In genomic region chr14:21102472-21103164, GRCh38 we compare ENCODE assay signal across 8 cellular contexts. TPM values are rescaled to one million over a fixed set of nuclear protein-coding genes. Genes with fewer than 3 reads are reported as not detected.
DNase-seq lines count a peak whose midpoint lies in the region; ATAC-seq, FAIRE-seq and TF ChIP-seq lines count a peak whose summit lies in the region.

No MANE protein-coding gene starts in this region.

- no peaks in the 10 kb centered on the region for H3K9me3 Mint-ChIP-seq in activated naive CD4-positive, alpha-beta T cell treated with anti-CD3 and anti-CD28 coated beads, Interleukin-2, amount 50 U/mL, for 72 hours

- peaks cover 35% of the 10 kb centered on the region for H3F3A ChIP-seq in GM23248 (ENCODE audit: insufficient read depth)

- H4K20me1 ChIP-seq in GM23248 (ENCODE audit: insufficient read depth), result no peaks in the 10 kb centered on the region
- no peaks in the 10 kb centered on the region for H4K20me1 ChIP-seq in HepG2 (ENCODE audit: insufficient read depth, low read length)

- H3K9me2 ChIP-seq in GM23248 (ENCODE audit: insufficient read depth), result no peaks in the 10 kb centered on the region

- no peak for TF ChIP-seq CTCF in A673 (conservative IDR thresholded peaks at IDR 0.05; ENCODE audit: low read depth, low read length)
- TF ChIP-seq CTCF in HepG2 (CRISPR knock-in tag; IDR thresholded peaks at IDR 0.05), result peak; percentile 57

- no peak for ATAC-seq in activated naive CD4-positive, alpha-beta T cell treated with anti-CD3 and anti-CD28 coated beads, Interleukin-2, amount 50 U/mL, for 72 hours
- ATAC-seq in HepG2 (peak; percentile 9; the same call in 1 of the 3 replicates), GM18517 (IDR thresholded peaks at IDR 0.05; ENCODE audit: unreplicated experiment) (no peak), GM18870 (IDR thresholded peaks at IDR 0.05; ENCODE audit: unreplicated experiment) (no peak)

- POLR2A ChIA-PET in A673 (lab: Charles Lee; ENCODE audit: low non-redundant PET), result interaction anchor here (0.7 kb wide), 1 partner anchor 31 kb away, joined by 5 read pairs; no protein-coding TSS in a partner anchor
- POLR2A ChIA-PET in HepG2 (lab: Yijun Ruan, JAX), result interaction anchor here (0.9 to 6.5 kb wide), 9 partner anchors 8 to 415 kb away, joined by 3 to 141 read pairs (median 16); partner anchors contain the start of gene ARHGEF40

- H3K79me2 ChIP-seq in GM23248 (ENCODE audit: insufficient read depth) (no peaks in the 10 kb centered on the region), HepG2 (ENCODE audit: insufficient read depth, low read length) (peaks cover 15% of the 10 kb centered on the region)

- no peaks in the 10 kb centered on the region for H3K36me3 ChIP-seq in A673 (ENCODE audit: insufficient read depth, low read length, poor library complexity, severe bottlenecking)
- H3K36me3 ChIP-seq in GM23248 (ENCODE audit: low read depth), result no peaks in the 10 kb centered on the region
- no peaks in the 10 kb centered on the region for H3K36me3 ChIP-seq in HepG2 (replicated peaks in 1 of 2; ENCODE audit: control insufficient read depth in 1 of 2, insufficient read depth in 2 of 2, low read length in 2 of 2)

- no peak for FAIRE-seq in HepG2 (lab: Jason Lieb, UNC)

- 31 to 56% methylated on average over 3 of the region's 3 CpGs for WGBS in GM23248 (ENCODE audit: low coverage in 1 of 2, low lambda C conversion rate in 2 of 2, missing lambda C conversion rate in 2 of 2), 2 experiments
- 27% methylated on average over 3 of the region's 3 CpGs for WGBS in HepG2 (ENCODE audit: low lambda C conversion rate)

- H3K27me3 ChIP-seq in A673 (replicated peaks; ENCODE audit: insufficient read depth, low read depth, low read length, poor library complexity) (no peaks in the 10 kb centered on the region), GM23248 (replicated peaks; ENCODE audit: insufficient read depth) (no peaks in the 10 kb centered on the region), HepG2 (ENCODE audit: control insufficient read depth in 1 of 2, insufficient read depth in 2 of 2, low read length in 2 of 2) (no peaks in the 10 kb centered on the region; a peak in 1 of 5 replicates)

- TF ChIP-seq EP300 in HepG2 (IDR thresholded peaks at IDR 0.05; ENCODE audit: low read depth in 2 of 2, low read length in 2 of 2), result no peak
- 0 out of 2 replicates have a peak, but pooled peaks have one; percentile 13 for TF ChIP-seq EP300 in HepG2 (CRISPR knock-in tag; IDR thresholded peaks at IDR 0.05; ENCODE audit: borderline replicate concordance)

- peaks cover 6 to 13% of the 10 kb centered on the region in 2 donors for H3K36me3 Mint-ChIP-seq in activated naive CD4-positive, alpha-beta T cell treated with anti-CD3 and anti-CD28 coated beads, Interleukin-2, amount 50 U/mL, for 72 hours

- BruUV-seq in A673 (replicated peaks; lab: Mats Ljungman, UMichigan) (no TSS peak), HepG2 (replicated peaks; lab: Mats Ljungman, UMichigan) (no TSS peak)

- intact Hi-C loops in A673 (cut with micrococcal nuclease; ENCODE audit: unreplicated experiment) (no loop called here), HepG2 (cut with micrococcal nuclease; ENCODE audit: unreplicated experiment) (no loop called here)

- TF ChIP-seq RAD21 in HepG2 (CRISPR knock-in tag; IDR thresholded peaks at IDR 0.05), result no peak

- H2AFZ ChIP-seq in GM23248, result peak overlapping the region; percentile 93
- peak overlapping the region; percentile 43 for H2AFZ ChIP-seq in HepG2 (ENCODE audit: low read length)

- no peak for TF ChIP-seq POLR2A in HepG2 (IDR thresholded peaks at IDR 0.05; ENCODE audit: insufficient read depth in 1 of 2, low read depth in 2 of 2, low read length in 2 of 2)

- H3K4me3 ChIP-seq in A673 (ENCODE audit: low read depth, low read length, poor library complexity, severe bottlenecking) (peak overlapping the region; percentile 92), GM23248 (peak overlapping the region; percentile 80), HepG2 (replicated peaks in 1 of 3; ENCODE audit: insufficient read depth in 1 of 3, low read depth in 2 of 3, low read length in 3 of 3) (peak overlapping the region; percentile 61 to 82 (median 66))

- H3K27ac Mint-ChIP-seq in activated naive CD4-positive, alpha-beta T cell treated with anti-CD3 and anti-CD28 coated beads, Interleukin-2, amount 50 U/mL, for 72 hours, result peak overlapping the region; percentile 69 to 99

- DNase-seq in A673 (ENCODE audit: low spot score) (no peak), GM23248 (no peak), HepG2 (ENCODE audit: low spot score) (no peak), COLO829 (ENCODE audit: low spot score) (no peak), midbrain (lab: John Stamatoyannopoulos, UW) (no peak)
- DNase-seq in activated naive CD4-positive, alpha-beta T cell treated with anti-CD3 and anti-CD28 coated beads, Interleukin-2, amount 50 U/mL, for 72 hours (ENCODE audit: low spot score in 2 of 2), result no peak

- H3K4me1 ChIP-seq in A673 (ENCODE audit: insufficient read depth, low read length, poor library complexity, severe bottlenecking), result peaks cover 30% of the 10 kb centered on the region
- peaks cover 38% of the 10 kb centered on the region for H3K4me1 ChIP-seq in GM23248 (ENCODE audit: insufficient read depth)
- H3K4me1 ChIP-seq in HepG2 (ENCODE audit: insufficient read depth, low read length), result peaks cover 77% of the 10 kb centered on the region

- H3K9ac ChIP-seq in GM23248 (no peak overlapping the region; the same call in 1 of the 2 replicates), HepG2 (ENCODE audit: insufficient read depth, low read depth, low read length) (peak overlapping the region; percentile 95)

- in situ Hi-C loops in GM23248 (cut with MboI) (no loop called here), HepG2 (cut with HindIII; ENCODE audit: extremely low pct_ligation_motif_present, low pct_unique_long_range_greater_than_20kb) (loop anchor here (5.0 kb wide), 2 partner anchors 35 to 85 kb away; no protein-coding TSS in a partner anchor)

- H3K27ac ChIP-seq in A673 (ENCODE audit: low read depth, low read length, poor library complexity, severe bottlenecking) (peak overlapping the region; percentile 100), GM23248 (no peak overlapping the region), HepG2 (ENCODE audit: extremely low read length, insufficient read depth, low read length) (peak overlapping the region; percentile 97)

- CTCF ChIA-PET in A673 (lab: Charles Lee) (interaction anchor here (1.4 to 3.9 kb wide), 5 partner anchors 8 to 88 kb away, joined by 3 to 55 read pairs (median 23); partner anchors contain the start of gene ARHGEF40), HepG2 (lab: Yijun Ruan, JAX; ENCODE audit: low intra/inter-chr PET ratio, low total read pairs) (interaction anchor here (2.8 to 8.0 kb wide), 3 partner anchors 9 to 88 kb away, joined by 20 to 320 read pairs (median 83); partner anchors contain the start of genes ARHGEF40 and ZNF219)

- H3K9me3 ChIP-seq in A673 (ENCODE audit: low read depth, low read length, poor library complexity, severe bottlenecking) (no peaks in the 10 kb centered on the region), GM23248 (ENCODE audit: low read depth) (no peaks in the 10 kb centered on the region), HepG2 (ENCODE audit: low read length) (no peaks in the 10 kb centered on the region)

- H3K4me2 ChIP-seq in GM23248 (ENCODE audit: unreplicated experiment) (peak overlapping the region; percentile 99), HepG2 (ENCODE audit: low read depth, low read length) (peak overlapping the region; percentile 94)

RNA-seq across cellular contexts. Expression of gene TMEM253, which starts 1.8 kb away (rescaled TPM):
- total RNA-seq in A673 (2021), result 0.48 and 0.49 TPM in 2 replicates
- total RNA-seq in GM23248 (2014; rRNA removed; shearing (Covaris generic)), result 0.97 TPM in 1 of 2 replicates, not detected in the other
- 0.18 TPM in 1 of 2 replicates, not detected in the other for polyA plus RNA-seq in GM23248 (2016; fragmentation: Nextera tagmentation; extraction: Ambion mirVana)
- under 1 TPM in 1 of 2 donors, not detected in 1; 0.25 TPM for total RNA-seq in activated naive CD4-positive, alpha-beta T cell treated with anti-CD3 and anti-CD28 coated beads, Interleukin-2, amount 50 U/mL, for 72 hours
- total RNA-seq in HepG2 (2016; rRNA removed; fragmentation: Illumina TruSeq; extraction: Trizol), result 0.29 TPM in 1 of 2 replicates, not detected in the other
- total RNA-seq in HepG2 (2016; cell fraction: cytosol; rRNA removed; fragmentation: Illumina TruSeq; extraction: Trizol; ENCODE audit: low read depth), result 0.20 TPM in 1 of 2 replicates, not detected in the other
- total RNA-seq in HepG2 (2016; cell fraction: insoluble cytoplasmic fraction; rRNA removed; fragmentation: Illumina TruSeq; extraction: Trizol), result 0.16 and 0.17 TPM in 2 replicates
- 0.21 and 0.25 TPM in 2 replicates for total RNA-seq in HepG2 (2016; cell fraction: membrane; rRNA removed; fragmentation: Illumina TruSeq; extraction: Trizol)
- total RNA-seq in HepG2 (2016; cell fraction: nucleus; rRNA removed; fragmentation: Illumina TruSeq; extraction: Trizol), result 0.60 and 0.68 TPM in 2 replicates
- polyA plus RNA-seq in HepG2 (2011; rRNA removed), result 0.45 and 0.65 TPM in 2 replicates
- 0.19 and 0.23 TPM in 2 replicates for polyA plus RNA-seq in HepG2 (2011; cell fraction: cytosol; rRNA removed)
- 1.1 and 2.0 TPM in 2 replicates for polyA plus RNA-seq in HepG2 (2011; cell fraction: nucleus; rRNA removed)
- polyA plus RNA-seq in HepG2 (2012), result 0.66 and 0.69 TPM in 2 replicates
- 0.52 and 0.61 TPM in 2 replicates for polyA plus RNA-seq in HepG2 (2016; cell fraction: cytosol; fragmentation: Illumina TruSeq; extraction: Trizol; ENCODE audit: low read depth)
- polyA plus RNA-seq in HepG2 (2016; cell fraction: insoluble cytoplasmic fraction; fragmentation: Illumina TruSeq; extraction: Trizol; ENCODE audit: low read depth), result 0.40 and 0.95 TPM in 2 replicates
- polyA plus RNA-seq in HepG2 (2016; cell fraction: membrane; fragmentation: Illumina TruSeq; extraction: Trizol; ENCODE audit: low read depth), result 0.92 and 1.2 TPM in 2 replicates
- 0.88 and 0.92 TPM in 2 replicates for polyA plus RNA-seq in HepG2 (2016; cell fraction: nucleus; fragmentation: Illumina TruSeq; extraction: Trizol; ENCODE audit: insufficient read depth, low read depth)
- 1.0 and 3.5 TPM in 2 replicates for polyA minus RNA-seq in HepG2 (2011; rRNA and poly(A)+ RNA removed; ENCODE audit: low replicate concordance)
- polyA minus RNA-seq in HepG2 (2011; cell fraction: cytosol; rRNA and poly(A)+ RNA removed), result not detected in 2 replicates
- 1.3 TPM in 1 of 2 replicates, not detected in the other for polyA minus RNA-seq in HepG2 (2011; cell fraction: nucleus; rRNA and poly(A)+ RNA removed)

RNA-seq across cellular contexts. Expression of gene ZNF219, which starts 4.2 kb away (rescaled TPM):
- total RNA-seq in A673 (2021), result 78.0 and 84.6 TPM in 2 replicates
- 15.9 and 24.0 TPM in 2 replicates for total RNA-seq in GM23248 (2014; rRNA removed; shearing (Covaris generic))
- 1.6 and 1.8 TPM in 2 replicates for polyA plus RNA-seq in GM23248 (2016; fragmentation: Nextera tagmentation; extraction: Ambion mirVana)
- total RNA-seq in activated naive CD4-positive, alpha-beta T cell treated with anti-CD3 and anti-CD28 coated beads, Interleukin-2, amount 50 U/mL, for 72 hours, result 10 to 100 TPM; 10.0 to 21.9 TPM
- 21.0 and 36.6 TPM in 2 replicates for total RNA-seq in HepG2 (2016; rRNA removed; fragmentation: Illumina TruSeq; extraction: Trizol)
- 20.7 and 21.8 TPM in 2 replicates for total RNA-seq in HepG2 (2016; cell fraction: cytosol; rRNA removed; fragmentation: Illumina TruSeq; extraction: Trizol; ENCODE audit: low read depth)
- 19.3 and 35.8 TPM in 2 replicates for total RNA-seq in HepG2 (2016; cell fraction: insoluble cytoplasmic fraction; rRNA removed; fragmentation: Illumina TruSeq; extraction: Trizol)
- total RNA-seq in HepG2 (2016; cell fraction: membrane; rRNA removed; fragmentation: Illumina TruSeq; extraction: Trizol), result 53.1 and 55.3 TPM in 2 replicates
- 26.4 and 33.6 TPM in 2 replicates for total RNA-seq in HepG2 (2016; cell fraction: nucleus; rRNA removed; fragmentation: Illumina TruSeq; extraction: Trizol)
- polyA plus RNA-seq in HepG2 (2011; rRNA removed), result 34.5 and 42.2 TPM in 2 replicates
- polyA plus RNA-seq in HepG2 (2011; cell fraction: cytosol; rRNA removed), result 26.6 and 62.4 TPM in 2 replicates
- polyA plus RNA-seq in HepG2 (2011; cell fraction: nucleus; rRNA removed), result 171 and 203 TPM in 2 replicates
- polyA plus RNA-seq in HepG2 (2012), result 21.1 and 23.1 TPM in 2 replicates
- 37.9 and 42.6 TPM in 2 replicates for polyA plus RNA-seq in HepG2 (2016; cell fraction: cytosol; fragmentation: Illumina TruSeq; extraction: Trizol; ENCODE audit: low read depth)
- polyA plus RNA-seq in HepG2 (2016; cell fraction: insoluble cytoplasmic fraction; fragmentation: Illumina TruSeq; extraction: Trizol; ENCODE audit: low read depth), result 34.5 and 39.2 TPM in 2 replicates
- polyA plus RNA-seq in HepG2 (2016; cell fraction: membrane; fragmentation: Illumina TruSeq; extraction: Trizol; ENCODE audit: low read depth), result 72.9 and 82.3 TPM in 2 replicates
- polyA plus RNA-seq in HepG2 (2016; cell fraction: nucleus; fragmentation: Illumina TruSeq; extraction: Trizol; ENCODE audit: insufficient read depth, low read depth), result 76.4 and 80.2 TPM in 2 replicates
- 41.2 and 86.7 TPM in 2 replicates for polyA minus RNA-seq in HepG2 (2011; rRNA and poly(A)+ RNA removed; ENCODE audit: low replicate concordance)
- 20.3 and 21.8 TPM in 2 replicates for polyA minus RNA-seq in HepG2 (2011; cell fraction: cytosol; rRNA and poly(A)+ RNA removed)
- 61.3 and 63.0 TPM in 2 replicates for polyA minus RNA-seq in HepG2 (2011; cell fraction: nucleus; rRNA and poly(A)+ RNA removed)

RNA-seq across cellular contexts. Expression of gene ARHGEF40, which starts 32.5 kb away (rescaled TPM):
- 89.6 and 94.1 TPM in 2 replicates for total RNA-seq in A673 (2021)
- total RNA-seq in GM23248 (2014; rRNA removed; shearing (Covaris generic)), result 56.6 and 68.3 TPM in 2 replicates
- 22.4 and 23.9 TPM in 2 replicates for polyA plus RNA-seq in GM23248 (2016; fragmentation: Nextera tagmentation; extraction: Ambion mirVana)
- total RNA-seq in activated naive CD4-positive, alpha-beta T cell treated with anti-CD3 and anti-CD28 coated beads, Interleukin-2, amount 50 U/mL, for 72 hours, result under 1 TPM in 1 of 2 donors, not detected in 1; 0.23 TPM
- total RNA-seq in HepG2 (2016; rRNA removed; fragmentation: Illumina TruSeq; extraction: Trizol), result 18.5 and 28.1 TPM in 2 replicates
- total RNA-seq in HepG2 (2016; cell fraction: cytosol; rRNA removed; fragmentation: Illumina TruSeq; extraction: Trizol; ENCODE audit: low read depth), result 5.0 and 7.1 TPM in 2 replicates
- 15.0 and 26.8 TPM in 2 replicates for total RNA-seq in HepG2 (2016; cell fraction: insoluble cytoplasmic fraction; rRNA removed; fragmentation: Illumina TruSeq; extraction: Trizol)
- 8.4 and 8.6 TPM in 2 replicates for total RNA-seq in HepG2 (2016; cell fraction: membrane; rRNA removed; fragmentation: Illumina TruSeq; extraction: Trizol)
- 32.3 and 36.7 TPM in 2 replicates for total RNA-seq in HepG2 (2016; cell fraction: nucleus; rRNA removed; fragmentation: Illumina TruSeq; extraction: Trizol)
- polyA plus RNA-seq in HepG2 (2011; rRNA removed), result 78.1 and 97.1 TPM in 2 replicates
- polyA plus RNA-seq in HepG2 (2011; cell fraction: cytosol; rRNA removed), result 47.9 and 68.0 TPM in 2 replicates
- 243 and 248 TPM in 2 replicates for polyA plus RNA-seq in HepG2 (2011; cell fraction: nucleus; rRNA removed)
- 34.1 and 49.5 TPM in 2 replicates for polyA plus RNA-seq in HepG2 (2012)
- 2.9 and 3.7 TPM in 2 replicates for polyA plus RNA-seq in HepG2 (2016; cell fraction: cytosol; fragmentation: Illumina TruSeq; extraction: Trizol; ENCODE audit: low read depth)
- polyA plus RNA-seq in HepG2 (2016; cell fraction: insoluble cytoplasmic fraction; fragmentation: Illumina TruSeq; extraction: Trizol; ENCODE audit: low read depth), result 13.8 and 18.7 TPM in 2 replicates
- polyA plus RNA-seq in HepG2 (2016; cell fraction: membrane; fragmentation: Illumina TruSeq; extraction: Trizol; ENCODE audit: low read depth), result 5.9 and 7.3 TPM in 2 replicates
- polyA plus RNA-seq in HepG2 (2016; cell fraction: nucleus; fragmentation: Illumina TruSeq; extraction: Trizol; ENCODE audit: insufficient read depth, low read depth), result 69.4 and 77.3 TPM in 2 replicates
- 29.6 and 155 TPM in 2 replicates for polyA minus RNA-seq in HepG2 (2011; rRNA and poly(A)+ RNA removed; ENCODE audit: low replicate concordance)
- polyA minus RNA-seq in HepG2 (2011; cell fraction: cytosol; rRNA and poly(A)+ RNA removed), result 32.6 and 33.5 TPM in 2 replicates
- 71.0 and 71.2 TPM in 2 replicates for polyA minus RNA-seq in HepG2 (2011; cell fraction: nucleus; rRNA and poly(A)+ RNA removed)

RNA-seq across cellular contexts. Expression of gene RNASE8, which starts 45.0 kb away (rescaled TPM):
- total RNA-seq in A673 (2021), result not detected in 2 replicates
- total RNA-seq in GM23248 (2014; rRNA removed; shearing (Covaris generic)), result not detected in 2 replicates
- polyA plus RNA-seq in GM23248 (2016; fragmentation: Nextera tagmentation; extraction: Ambion mirVana), result not detected in 2 replicates
- not detected for total RNA-seq in activated naive CD4-positive, alpha-beta T cell treated with anti-CD3 and anti-CD28 coated beads, Interleukin-2, amount 50 U/mL, for 72 hours
- total RNA-seq in HepG2 (2016; rRNA removed; fragmentation: Illumina TruSeq; extraction: Trizol), result not detected in 2 replicates
- not detected in 2 replicates for total RNA-seq in HepG2 (2016; cell fraction: cytosol; rRNA removed; fragmentation: Illumina TruSeq; extraction: Trizol; ENCODE audit: low read depth)
- not detected in 2 replicates for total RNA-seq in HepG2 (2016; cell fraction: insoluble cytoplasmic fraction; rRNA removed; fragmentation: Illumina TruSeq; extraction: Trizol)
- not detected in 2 replicates for total RNA-seq in HepG2 (2016; cell fraction: membrane; rRNA removed; fragmentation: Illumina TruSeq; extraction: Trizol)
- not detected in 2 replicates for total RNA-seq in HepG2 (2016; cell fraction: nucleus; rRNA removed; fragmentation: Illumina TruSeq; extraction: Trizol)
- polyA plus RNA-seq in HepG2 (2011; rRNA removed), result not detected in 2 replicates
- polyA plus RNA-seq in HepG2 (2011; cell fraction: cytosol; rRNA removed), result not detected in 2 replicates
- polyA plus RNA-seq in HepG2 (2011; cell fraction: nucleus; rRNA removed), result not detected in 2 replicates
- polyA plus RNA-seq in HepG2 (2012), result not detected in 2 replicates
- not detected in 2 replicates for polyA plus RNA-seq in HepG2 (2016; cell fraction: cytosol; fragmentation: Illumina TruSeq; extraction: Trizol; ENCODE audit: low read depth)
- polyA plus RNA-seq in HepG2 (2016; cell fraction: insoluble cytoplasmic fraction; fragmentation: Illumina TruSeq; extraction: Trizol; ENCODE audit: low read depth), result not detected in 2 replicates
- not detected in 2 replicates for polyA plus RNA-seq in HepG2 (2016; cell fraction: membrane; fragmentation: Illumina TruSeq; extraction: Trizol; ENCODE audit: low read depth)
- not detected in 2 replicates for polyA plus RNA-seq in HepG2 (2016; cell fraction: nucleus; fragmentation: Illumina TruSeq; extraction: Trizol; ENCODE audit: insufficient read depth, low read depth)
- not detected in 2 replicates for polyA minus RNA-seq in HepG2 (2011; rRNA and poly(A)+ RNA removed; ENCODE audit: low replicate concordance)
- polyA minus RNA-seq in HepG2 (2011; cell fraction: cytosol; rRNA and poly(A)+ RNA removed), result not detected in 2 replicates
- not detected in 2 replicates for polyA minus RNA-seq in HepG2 (2011; cell fraction: nucleus; rRNA and poly(A)+ RNA removed)

RNA-seq across cellular contexts. Expression of gene OR5AU1, which starts 53.2 kb away (rescaled TPM):
- total RNA-seq in A673 (2021), result not detected in 2 replicates
- not detected in 2 replicates for total RNA-seq in GM23248 (2014; rRNA removed; shearing (Covaris generic))
- polyA plus RNA-seq in GM23248 (2016; fragmentation: Nextera tagmentation; extraction: Ambion mirVana), result not detected in 2 replicates
- total RNA-seq in activated naive CD4-positive, alpha-beta T cell treated with anti-CD3 and anti-CD28 coated beads, Interleukin-2, amount 50 U/mL, for 72 hours, result not detected
- not detected in 2 replicates for total RNA-seq in HepG2 (2016; rRNA removed; fragmentation: Illumina TruSeq; extraction: Trizol)
- not detected in 2 replicates for total RNA-seq in HepG2 (2016; cell fraction: cytosol; rRNA removed; fragmentation: Illumina TruSeq; extraction: Trizol; ENCODE audit: low read depth)
- not detected in 2 replicates for total RNA-seq in HepG2 (2016; cell fraction: insoluble cytoplasmic fraction; rRNA removed; fragmentation: Illumina TruSeq; extraction: Trizol)
- not detected in 2 replicates for total RNA-seq in HepG2 (2016; cell fraction: membrane; rRNA removed; fragmentation: Illumina TruSeq; extraction: Trizol)
- not detected in 2 replicates for total RNA-seq in HepG2 (2016; cell fraction: nucleus; rRNA removed; fragmentation: Illumina TruSeq; extraction: Trizol)
- not detected in 2 replicates for polyA plus RNA-seq in HepG2 (2011; rRNA removed)
- polyA plus RNA-seq in HepG2 (2011; cell fraction: cytosol; rRNA removed), result not detected in 2 replicates
- not detected in 2 replicates for polyA plus RNA-seq in HepG2 (2011; cell fraction: nucleus; rRNA removed)
- polyA plus RNA-seq in HepG2 (2012), result not detected in 2 replicates
- not detected in 2 replicates for polyA plus RNA-seq in HepG2 (2016; cell fraction: cytosol; fragmentation: Illumina TruSeq; extraction: Trizol; ENCODE audit: low read depth)
- not detected in 2 replicates for polyA plus RNA-seq in HepG2 (2016; cell fraction: insoluble cytoplasmic fraction; fragmentation: Illumina TruSeq; extraction: Trizol; ENCODE audit: low read depth)
- polyA plus RNA-seq in HepG2 (2016; cell fraction: membrane; fragmentation: Illumina TruSeq; extraction: Trizol; ENCODE audit: low read depth), result not detected in 2 replicates
- polyA plus RNA-seq in HepG2 (2016; cell fraction: nucleus; fragmentation: Illumina TruSeq; extraction: Trizol; ENCODE audit: insufficient read depth, low read depth), result not detected in 2 replicates
- polyA minus RNA-seq in HepG2 (2011; rRNA and poly(A)+ RNA removed; ENCODE audit: low replicate concordance), result not detected in 2 replicates
- not detected in 2 replicates for polyA minus RNA-seq in HepG2 (2011; cell fraction: cytosol; rRNA and poly(A)+ RNA removed)
- not detected in 2 replicates for polyA minus RNA-seq in HepG2 (2011; cell fraction: nucleus; rRNA and poly(A)+ RNA removed)

Comparison
In these comparisons a context has a peak if more than half of its experiments do, and no peak if none do; other contexts are left out.
1. RNA of gene ARHGEF40, which starts 32.5 kb away (total RNA-seq): 89.6 to 94.1 TPM in A673, 56.6 to 68.3 TPM in GM23248 and 5.0 to 36.7 TPM in HepG2; 0.23 TPM in activated naive CD4-positive, alpha-beta T cell treated with anti-CD3 and anti-CD28 coated beads, Interleukin-2, amount 50 U/mL, for 72 hours; every median in the first group is over 4 times any median in the second.
2. Peak in every context shown above with its lines, with median percentiles within 50 percentile points of each other: H3K4me3 ChIP-seq.